In genomic region chr9:129556576-129557191, GRCh38 we compare ENCODE assay signal across 14 cellular contexts.
DNase-seq lines count a peak whose midpoint lies in the region; ATAC-seq and TF ChIP-seq lines count a peak whose summit lies in the region.
"Had no signal": no experiment of that assay in that cellular context is flagged by ENCODE, and none has a peak within 500 bp of the region (broad histone marks: within the 10 kb centered on the region; RNA-seq: fewer than 3 reads in every experiment).

No MANE protein-coding gene starts in this region.

- TF ChIP-seq CTCF in SK-N-SH (IDR thresholded peaks at IDR 0.05) (no peak), liver (IDR thresholded peaks at IDR 0.05; ENCODE audit: low read depth, low read length, missing input control) (no peak)

- POLR2A ChIA-PET in SK-N-SH (lab: Yijun Ruan, JAX): no interaction called here

- TF ChIP-seq EP300 in SK-N-SH (IDR thresholded peaks at IDR 0.05; ENCODE audit: borderline replicate concordance in 1 of 2, low read depth in 1 of 2, low read length in 1 of 2): no peak

- H3K27me3 ChIP-seq in SK-N-SH (ENCODE audit: insufficient read depth) (no peaks in the 10 kb centered on the region), liver (ENCODE audit: control insufficient read depth in 4 of 4, insufficient read depth in 4 of 4, low read length in 3 of 4) (no peaks in the 10 kb centered on the region)
- H3K27me3 ChIP-seq: tibial nerve had no signal

- no peak for TF ChIP-seq RAD21 in SK-N-SH (IDR thresholded peaks at IDR 0.05; ENCODE audit: low read length)
- TF ChIP-seq RAD21 in liver (IDR thresholded peaks at IDR 0.05): no peak

- H3K4me1 Mint-ChIP-seq in stimulated activated effector memory CD8-positive, alpha-beta T cell treated with anti-CD3 and anti-CD28 coated beads, Interleukin-12 subunit alpha, Interleukin-12 subunit beta, amount 100 ng/mL, for 72 hours: peaks cover 8% of the 10 kb centered on the region
- H3K4me1 Mint-ChIP-seq: CD8-positive, alpha-beta memory T cell had no signal

- H3K4me1 ChIP-seq in SK-N-SH (ENCODE audit: control insufficient read depth in 1 of 2, insufficient read depth in 2 of 2, low read depth in 1 of 2, low read length in 1 of 2): peaks cover 19 to 32% of the 10 kb centered on the region in 2 experiments
- H3K4me1 ChIP-seq in liver (ENCODE audit: control insufficient read depth in 4 of 4, insufficient read depth in 4 of 4, low read length in 3 of 4): peaks cover 24 to 51% (median 38%) of the 10 kb centered on the region in 4 donors

- H3K36me3 Mint-ChIP-seq in stimulated activated effector memory CD8-positive, alpha-beta T cell treated with anti-CD3 and anti-CD28 coated beads, Interleukin-12 subunit alpha, Interleukin-12 subunit beta, amount 100 ng/mL, for 72 hours: no peaks in the 10 kb centered on the region
- H3K36me3 Mint-ChIP-seq: CD8-positive, alpha-beta memory T cell had no signal

- H3K4me3 ChIP-seq in SK-N-SH (ENCODE audit: low read depth in 2 of 2, low read length in 1 of 2) (no peak overlapping the region), liver (ENCODE audit: low read depth in 1 of 3, low read length in 3 of 3) (no peak overlapping the region)
- H3K4me3 ChIP-seq: K562, tibial nerve had no signal

- peak overlapping the region; percentile 95 for H2AFZ ChIP-seq in SK-N-SH (ENCODE audit: low read depth)

- whole genome bisulfite sequencing in SK-N-SH (ENCODE audit: low lambda C conversion rate): 90% methylated on average over 10 of the region's 10 CpGs
- WGBS in liver: 91% methylated on average over 10 of the region's 10 CpGs

- no peak for ATAC-seq in SK-N-SH treated with all-trans-retinoic acid at 6 μM for 48 hours
- ATAC-seq in stimulated activated effector memory CD8-positive, alpha-beta T cell treated with anti-CD3 and anti-CD28 coated beads, Interleukin-12 subunit alpha, Interleukin-12 subunit beta, amount 100 ng/mL, for 72 hours: no peak
- ATAC-seq: K562 had no signal

- no peak for DNase-seq in SK-N-SH
- no peak for DNase-seq in stimulated activated effector memory CD8-positive, alpha-beta T cell treated with anti-CD3 and anti-CD28 coated beads, Interleukin-12 subunit alpha, Interleukin-12 subunit beta, amount 100 ng/mL, for 72 hours (ENCODE audit: low spot score in 2 of 2)
- DNase-seq in NCI-H187 (lab: John Stamatoyannopoulos, UW): no peak
- DNase-seq in anterior cingulate cortex (lab: John Stamatoyannopoulos, UW): no peak
- DNase-seq in stimulated activated CD4-positive, alpha-beta T cell treated with anti-CD3 and anti-CD28 coated beads, Interleukin-15, amount 100 ng/mL, for 24 hours: no peak
- DNase-seq: activated CD8-positive, alpha-beta memory T cell treated with anti-CD3 and anti-CD28 coated beads for 24 hours; CD8-positive, alpha-beta memory T cell; NCI-H1105 treated with DMSO at 0.1 percent for 48 hours had no signal

- H3K9ac ChIP-seq in SK-N-SH (peak overlapping the region; percentile 55), liver (ENCODE audit: low read depth in 1 of 2, low read length in 2 of 2) (peak overlapping the region in 1 of 2 donors; percentile 26)

- no peaks in the 10 kb centered on the region for H3K79me2 ChIP-seq in SK-N-SH (ENCODE audit: insufficient read depth)

- H3K27ac ChIP-seq in SK-N-SH (ENCODE audit: low read depth in 2 of 2, low read length in 1 of 2) (peak overlapping the region in 1 of 2 experiments; percentile 91; a peak in 2 of 4 replicates), angular gyrus (ENCODE audit: low read depth, low read length) (peak overlapping the region; percentile 27), liver (ENCODE audit: low read depth in 1 of 2, low read length in 2 of 2) (peak overlapping the region; percentile 69 to 89)
- H3K27ac ChIP-seq: 22Rv1 had no signal

- H3K9me2 ChIP-seq in SK-N-SH: no peaks in the 10 kb centered on the region

- peak overlapping the region; percentile 40 for H3K27ac Mint-ChIP-seq in stimulated activated effector memory CD8-positive, alpha-beta T cell treated with anti-CD3 and anti-CD28 coated beads, Interleukin-12 subunit alpha, Interleukin-12 subunit beta, amount 100 ng/mL, for 72 hours
- H3K27ac Mint-ChIP-seq: CD8-positive, alpha-beta memory T cell had no signal

- no peaks in the 10 kb centered on the region for H3F3A ChIP-seq in SK-N-SH (replicated peaks; ENCODE audit: insufficient read depth)

- no peaks in the 10 kb centered on the region for H4K20me1 ChIP-seq in SK-N-SH (ENCODE audit: insufficient read depth)

- H3K9me3 Mint-ChIP-seq in stimulated activated effector memory CD8-positive, alpha-beta T cell treated with anti-CD3 and anti-CD28 coated beads, Interleukin-12 subunit alpha, Interleukin-12 subunit beta, amount 100 ng/mL, for 72 hours: no peaks in the 10 kb centered on the region
- H3K9me3 Mint-ChIP-seq: CD8-positive, alpha-beta memory T cell had no signal

- H3K36me3 ChIP-seq in SK-N-SH (replicated peaks in 1 of 2; ENCODE audit: control insufficient read depth in 1 of 2, insufficient read depth in 2 of 2, low read length in 1 of 2) (no peaks in the 10 kb centered on the region), liver (ENCODE audit: control insufficient read depth in 4 of 4, insufficient read depth in 3 of 4, low read depth in 1 of 4, low read length in 3 of 4) (no peaks in the 10 kb centered on the region)
- H3K36me3 ChIP-seq: tibial nerve had no signal

- no peak overlapping the region for H3K4me2 ChIP-seq in SK-N-SH

- no peaks in the 10 kb centered on the region for H3K9me3 ChIP-seq in SK-N-SH
- H3K9me3 ChIP-seq in liver (ENCODE audit: control insufficient read depth in 4 of 4, low read length in 3 of 4): no peaks in the 10 kb centered on the region
- H3K9me3 ChIP-seq: tibial nerve had no signal

- H3K4me3 Mint-ChIP-seq in stimulated activated effector memory CD8-positive, alpha-beta T cell treated with anti-CD3 and anti-CD28 coated beads, Interleukin-12 subunit alpha, Interleukin-12 subunit beta, amount 100 ng/mL, for 72 hours: no peak overlapping the region
- H3K4me3 Mint-ChIP-seq: CD8-positive, alpha-beta memory T cell had no signal

- CTCF ChIA-PET in SK-N-SH (lab: Yijun Ruan, JAX): no interaction called here

TF ChIP-seq in SK-N-SH, 30 proteins besides CTCF, POLR2A, EP300 and RAD21 (continues in another document):
- no peak for TF ChIP-seq SIN3A (IDR thresholded peaks at IDR 0.05; ENCODE audit: borderline replicate concordance, low read depth, low read length)
- no peak for TF ChIP-seq USF2 (IDR thresholded peaks at IDR 0.05; ENCODE audit: borderline replicate concordance, low read depth, low read length)
- TF ChIP-seq MAX (IDR thresholded peaks at IDR 0.05; ENCODE audit: low read depth): no peak

TF ChIP-seq in SK-N-SH treated with all-trans-retinoic acid at 6 μM for 48 hours, 23 proteins besides CTCF, POLR2A, EP300 and RAD21:
- TF ChIP-seq ZFP3 (CRISPR knock-in tag; IDR thresholded peaks at IDR 0.05) (no peak), TSHZ2 (CRISPR knock-in tag; IDR thresholded peaks at IDR 0.05) (no peak), ZC3H10 (CRISPR knock-in tag; IDR thresholded peaks at IDR 0.05) (no peak), SNAI2 (CRISPR knock-in tag; IDR thresholded peaks at IDR 0.05) (no peak)

TF ChIP-seq in liver, 16 proteins besides CTCF, POLR2A, EP300 and RAD21:
- TF ChIP-seq FOXA1 (IDR thresholded peaks at IDR 0.05) (no peak), GABPA (IDR thresholded peaks at IDR 0.05 in 1 of 2, conservative IDR thresholded peaks at IDR 0.05 in 1 of 2) (no peak), HNF4G (IDR thresholded peaks at IDR 0.05) (no peak), MAX (IDR thresholded peaks at IDR 0.05) (no peak), TAF1 (conservative IDR thresholded peaks at IDR 0.05) (no peak), JUND (IDR thresholded peaks at IDR 0.05) (no peak), EGR1 (IDR thresholded peaks at IDR 0.05; ENCODE audit: low read depth in 2 of 2) (no peak), RXRA (IDR thresholded peaks at IDR 0.05) (no peak), ATF3 (IDR thresholded peaks at IDR 0.05) (no peak), SP1 (IDR thresholded peaks at IDR 0.05) (no peak), YY1 (IDR thresholded peaks at IDR 0.05) (no peak), ZBTB33 (IDR thresholded peaks at IDR 0.05) (no peak)
